Comparison of ENCODE assay signal across 4 cellular contexts in genomic region chr11:66988741-66989140, GRCh38. TPM values are rescaled to one million over a fixed set of nuclear protein-coding genes. Genes with fewer than 3 reads are reported as not detected.
"Had no signal": no experiment of that assay in that cellular context is flagged by ENCODE, and none has a peak within 500 bp of the region (broad histone marks: within the 10 kb centered on the region; RNA-seq: fewer than 3 reads in every experiment).

No MANE protein-coding gene starts in this region.

RNA-seq across cellular contexts. Expression of gene C11orf86, which starts 13.6 kb away (rescaled TPM):
- total RNA-seq: LHCN-M2, M059J, MCF 10A, NCI-H460 had no signal

RNA-seq across cellular contexts. Expression of gene SYT12, which starts 34.2 kb away (rescaled TPM):
- total RNA-seq: LHCN-M2 had no signal
